ENCODE assay signal across 1 cellular context in the genomic region with DNA sequence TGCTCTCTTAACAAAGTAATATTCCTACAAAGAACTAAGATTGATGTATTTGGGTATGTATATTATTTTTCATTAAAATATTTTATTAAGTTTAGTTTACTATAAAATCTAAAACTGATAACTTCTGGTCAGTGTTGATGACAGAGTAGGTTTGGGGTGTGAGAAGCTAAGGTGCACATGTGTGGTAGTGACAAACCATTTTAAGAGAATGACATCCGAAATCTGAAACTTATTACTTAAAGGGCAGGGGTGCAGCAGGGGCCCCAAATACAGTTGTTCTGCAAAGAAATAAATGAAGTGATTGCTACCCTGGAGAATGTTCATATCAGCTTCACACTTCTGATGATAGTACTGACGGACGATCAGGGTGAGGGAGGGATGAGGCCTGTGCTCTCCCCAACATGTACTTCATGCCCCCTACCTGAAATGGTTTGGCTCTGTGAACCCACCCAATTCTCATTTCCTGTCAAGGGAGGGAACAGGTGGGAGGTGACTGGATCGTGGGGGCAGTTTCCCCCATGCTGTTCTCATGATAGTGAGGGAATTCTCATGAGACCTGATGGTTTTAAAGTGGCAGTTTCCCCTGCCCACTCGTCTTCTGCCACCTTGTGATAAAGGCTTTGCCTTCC.
TF ChIP-seq lines count a peak whose summit lies in the region.

No MANE protein-coding gene starts in this region.

TF ChIP-seq in H1, 55 proteins besides CTCF, POLR2A, EP300 and RAD21 (continued from another document):
- TF ChIP-seq, protein P1, sequence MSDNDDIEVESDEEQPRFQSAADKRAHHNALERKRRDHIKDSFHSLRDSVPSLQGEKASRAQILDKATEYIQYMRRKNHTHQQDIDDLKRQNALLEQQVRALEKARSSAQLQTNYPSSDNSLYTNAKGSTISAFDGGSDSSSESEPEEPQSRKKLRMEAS (IDR thresholded peaks at IDR 0.05) = no peak
